In the genomic region with DNA sequence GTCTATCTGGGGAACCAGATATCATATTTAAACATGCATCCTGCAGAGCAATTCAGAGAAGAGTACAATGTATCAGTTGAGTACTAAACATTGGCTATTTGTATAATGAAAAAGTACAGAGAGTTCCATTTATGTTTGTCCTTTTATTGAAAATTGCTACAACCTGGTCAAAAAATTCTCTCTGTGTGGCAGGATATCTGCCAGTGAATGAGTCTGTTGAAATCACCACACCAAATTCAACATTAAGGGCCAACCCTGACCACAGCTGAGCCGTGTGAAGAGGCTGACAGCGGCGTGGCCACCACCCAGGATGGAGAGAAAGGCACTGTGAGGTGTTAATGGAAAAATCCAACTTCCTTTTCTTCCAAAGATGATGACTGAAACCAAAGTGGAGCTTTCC, we compare ENCODE assay signal across 14 cellular contexts.
DNase-seq lines count a peak whose midpoint lies in the region; ATAC-seq and TF ChIP-seq lines count a peak whose summit lies in the region.
"Had no signal": no experiment of that assay in that cellular context is flagged by ENCODE, and none has a peak within 500 bp of the region (broad histone marks: within the 10 kb centered on the region; RNA-seq: fewer than 3 reads in every experiment).

No MANE protein-coding gene starts in this region.

- H3K9me3 ChIP-seq in tibial artery: no peaks in the 10 kb centered on the region

- H3K36me3 ChIP-seq in tibial artery: no peaks in the 10 kb centered on the region
- no peaks in the 10 kb centered on the region for H3K36me3 ChIP-seq in brain microvascular endothelial cell (replicated peaks)

- H3K27me3 ChIP-seq in tibial artery (no peaks in the 10 kb centered on the region), brain microvascular endothelial cell (replicated peaks) (no peaks in the 10 kb centered on the region)

- no peak for TF ChIP-seq CTCF in fibroblast of the aortic adventitia (IDR thresholded peaks at IDR 0.05; ENCODE audit: insufficient read depth, low read length)
- no peak for TF ChIP-seq CTCF in tibial artery (IDR thresholded peaks at IDR 0.05)
- TF ChIP-seq CTCF in brain microvascular endothelial cell (IDR thresholded peaks at IDR 0.05; ENCODE audit: low read depth, low read length, missing control alignments): no peak

- in situ Hi-C loops in brain microvascular endothelial cell (cut with HindIII; ENCODE audit: low pct_ligation_motif_present, low sequenced_read_pairs): no loop called here

- intact Hi-C loops in tibial artery (cut with DNase I; ENCODE audit: low total_unique reads): no loop called here

- H3K4me1 ChIP-seq in tibial artery: peaks cover 0 to 13% (median 4%) of the 10 kb centered on the region in 4 donors

- H3K27ac ChIP-seq in tibial artery (no peak overlapping the region), brain microvascular endothelial cell (no peak overlapping the region)

- peak; percentile 76 for ATAC-seq in left lobe of liver
- no peak for ATAC-seq in HG02763 (IDR thresholded peaks at IDR 0.05; ENCODE audit: unreplicated experiment)
- ATAC-seq: Panc1 had no signal

- H3K4me3 ChIP-seq in fibroblast of the aortic adventitia (ENCODE audit: low read depth, low read length) (no peak overlapping the region), tibial artery (no peak overlapping the region), brain microvascular endothelial cell (ENCODE audit: low read depth, low read length) (no peak overlapping the region)

- DNase-seq in NCI-H146 treated with DMSO at 0.1 percent for 48 hours (lab: John Stamatoyannopoulos, UW; ENCODE audit: unreplicated experiment) (peak; percentile 44), fibroblast of the aortic adventitia (ENCODE audit: low read depth) (peak; percentile 49), left lobe of liver (ENCODE audit: low spot score) (peak; percentile 88), tibial artery (peak; percentile 64 to 79), DMS79 treated with DMSO at 0.1 percent for 48 hours (lab: John Stamatoyannopoulos, UW) (no peak), brain microvascular endothelial cell (no peak)
- DNase-seq: CD4-positive, CD25-positive, alpha-beta regulatory T cell; KBM-7; NCI-H1048; NCI-H1694 treated with DMSO at 0.1 percent for 48 hours; NCI-H446 treated with DMSO at 0.1 percent for 48 hours; SHP77 had no signal

Comparison
In these comparisons a context has a peak if more than half of its experiments do, and no peak if none do; other contexts are left out.
1. DNase-seq: peak in NCI-H146 treated with DMSO at 0.1 percent for 48 hours (single experiment), fibroblast of the aortic adventitia (single experiment), left lobe of liver (single experiment) and tibial artery (2 of 2); none in DMS79 treated with DMSO at 0.1 percent for 48 hours (single experiment) and brain microvascular endothelial cell (single experiment).